25 cellular contexts compared by ENCODE assay signal in the genomic region with DNA sequence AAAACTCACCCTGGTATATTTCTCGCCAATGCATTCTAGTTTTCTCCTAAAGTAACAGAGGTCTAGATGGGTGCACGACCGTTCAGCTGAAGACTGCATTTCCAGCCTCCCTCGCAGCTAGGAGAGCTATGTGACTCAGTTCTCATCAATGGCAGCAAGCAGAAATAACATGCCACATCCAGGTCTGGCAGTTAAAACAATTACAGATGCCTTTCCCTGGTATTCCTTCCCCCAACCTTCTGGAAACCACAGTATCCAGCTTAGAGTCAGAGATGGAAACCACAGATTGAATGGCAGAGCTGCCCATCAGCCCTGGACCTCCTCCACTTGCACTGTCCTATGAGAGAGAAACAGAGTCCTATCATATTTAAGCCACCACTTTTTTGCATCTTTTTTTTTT. TPM values are rescaled to one million over a fixed set of nuclear protein-coding genes. Genes with fewer than 3 reads are reported as not detected.
A peak's percentile ranks its signal among the peaks of the same experiment; 100 is the strongest.
DNase-seq lines count a peak whose midpoint lies in the region; ATAC-seq lines count a peak whose summit lies in the region.
"Had no signal": no experiment of that assay in that cellular context is flagged by ENCODE, and none has a peak within 500 bp of the region (broad histone marks: within the 10 kb centered on the region; RNA-seq: fewer than 3 reads in every experiment).

No MANE protein-coding gene starts in this region.

- H3K27ac ChIP-seq in GM23248 (no peak overlapping the region), SJCRH30 (no peak overlapping the region)
- H3K27ac ChIP-seq: body of pancreas, neural progenitor cell, right lobe of liver had no signal

- in situ Hi-C loops in GM23248 (cut with MboI), result no loop called here

- H3K9me2 ChIP-seq in GM23248 (ENCODE audit: insufficient read depth), result no peaks in the 10 kb centered on the region

- peaks cover 5% of the 10 kb centered on the region; the same call in 1 of the 2 replicates for H3F3A ChIP-seq in GM23248 (ENCODE audit: insufficient read depth)

- WGBS in GM23248 (ENCODE audit: low coverage in 1 of 2, low lambda C conversion rate in 2 of 2, missing lambda C conversion rate in 2 of 2), 2 experiments, result 63 to 72% methylated on average over 4 of the region's 4 CpGs

- H3K9me3 ChIP-seq in GM23248 (ENCODE audit: low read depth), result no peaks in the 10 kb centered on the region
- H3K9me3 ChIP-seq in SJCRH30 (replicated peaks), result no peaks in the 10 kb centered on the region
- H3K9me3 ChIP-seq: body of pancreas, right lobe of liver had no signal

- H3K4me1 ChIP-seq in GM23248 (ENCODE audit: insufficient read depth) (no peaks in the 10 kb centered on the region), SJCRH30 (no peaks in the 10 kb centered on the region)

- no peak overlapping the region for H3K9ac ChIP-seq in GM23248
- H3K9ac ChIP-seq: neural progenitor cell had no signal

- DNase-seq in GM23248 (peak; percentile 40), RPMI7951 (ENCODE audit: low read depth) (peak; percentile 84), fibroblast of peridontal ligament (ENCODE audit: extremely low read depth) (peak; percentile 54), stromal cell of bone marrow (ENCODE audit: low read depth) (peak; percentile 26), left lobe of liver (ENCODE audit: low spot score) (no peak), SJCRH30 (no peak), NCI-H2029 treated with DMSO at 0.1 percent for 48 hours (lab: John Stamatoyannopoulos, UW) (no peak)
- DNase-seq: activated CD4-positive, alpha-beta T cell treated with anti-CD3 and anti-CD28 coated beads, Interleukin-2, amount 50 U/mL, for 4 hours; activated CD4-positive, CD25-positive, alpha-beta regulatory T cell; activated naive CD8-positive, alpha-beta T cell treated with anti-CD3 and anti-CD28 coated beads, Interleukin-2, amount 10 ng/mL, durations not matched to agents 7 days and 5 days; body of pancreas; CD4-positive, alpha-beta T cell; effector CD4-positive, alpha-beta T cell; H7; left cardiac atrium; NCI-H1105; NCI-H1930; NCI-H526; right lobe of liver; SIG-M5; stimulated activated CD4-positive, alpha-beta T cell treated with anti-CD3 and anti-CD28 coated beads, Interleukin-12 subunit alpha, Interleukin-12 subunit beta, amount 100 ng/mL, for 4 hours; stimulated activated naive CD4-positive, alpha-beta T cell had no signal

- H2AFZ ChIP-seq in GM23248, result no peak overlapping the region
- H2AFZ ChIP-seq: neural progenitor cell had no signal

- no peaks in the 10 kb centered on the region for H3K79me2 ChIP-seq in GM23248 (ENCODE audit: insufficient read depth)

- H3K27me3 ChIP-seq in GM23248 (replicated peaks; ENCODE audit: insufficient read depth) (no peaks in the 10 kb centered on the region), SJCRH30 (peaks cover 8% of the 10 kb centered on the region; the same call in 1 of the 2 replicates)

- ATAC-seq in left lobe of liver, result no peak
- ATAC-seq: activated T-helper 17 cell treated with anti-CD3 and anti-CD28 coated beads, Interleukin-2, amount 50 U/mL, for 72 hours; body of pancreas; left cardiac atrium; Panc1; right lobe of liver had no signal

- no peak overlapping the region for H3K4me3 ChIP-seq in GM23248
- no peak overlapping the region for H3K4me3 ChIP-seq in SJCRH30
- H3K4me3 ChIP-seq: body of pancreas, neural progenitor cell, right lobe of liver had no signal

- no peaks in the 10 kb centered on the region for H4K20me1 ChIP-seq in GM23248 (ENCODE audit: insufficient read depth)

- no peaks in the 10 kb centered on the region for H3K36me3 ChIP-seq in GM23248 (ENCODE audit: low read depth)
- no peaks in the 10 kb centered on the region for H3K36me3 ChIP-seq in SJCRH30
- H3K36me3 ChIP-seq: neural progenitor cell, right lobe of liver had no signal

- no peak overlapping the region for H3K4me2 ChIP-seq in GM23248 (ENCODE audit: unreplicated experiment)
- H3K4me2 ChIP-seq: neural progenitor cell had no signal

RNA-seq across cellular contexts. Expression of a gene that starts 4.8 kb away (rescaled TPM):
- total RNA-seq in GM23248 (2014; rRNA removed; shearing (Covaris generic)), result 2.9 and 6.7 TPM in 2 replicates
- polyA plus RNA-seq in GM23248 (2016; fragmentation: Nextera tagmentation; extraction: Ambion mirVana), result 3.3 and 4.5 TPM in 2 replicates
- 18.4 and 27.5 TPM in 2 replicates for total RNA-seq in RPMI7951 (2014; rRNA removed; shearing (Covaris generic))
- 1.0 TPM for total RNA-seq in left lobe of liver
- 2.5 and 2.8 TPM in 2 replicates for total RNA-seq in SJCRH30 (2014; rRNA removed; shearing (Covaris generic))

RNA-seq across cellular contexts. Expression of a gene that starts 22.7 kb away (rescaled TPM):
- total RNA-seq in GM23248 (2014; rRNA removed; shearing (Covaris generic)), result 334 and 355 TPM in 2 replicates
- 411 and 437 TPM in 2 replicates for polyA plus RNA-seq in GM23248 (2016; fragmentation: Nextera tagmentation; extraction: Ambion mirVana)
- 45.1 and 62.4 TPM in 2 replicates for total RNA-seq in RPMI7951 (2014; rRNA removed; shearing (Covaris generic))
- 29.1 TPM for total RNA-seq in left lobe of liver
- total RNA-seq in SJCRH30 (2014; rRNA removed; shearing (Covaris generic)), result 60.9 and 69.1 TPM in 2 replicates

Comparison
In these comparisons a context has a peak if more than half of its experiments do, and no peak if none do; other contexts are left out.
1. DNase-seq: peak in GM23248 (single experiment), RPMI7951 (single experiment), fibroblast of peridontal ligament (single experiment) and stromal cell of bone marrow (single experiment); none in left lobe of liver (single experiment), SJCRH30 (0 of 2) and NCI-H2029 treated with DMSO at 0.1 percent for 48 hours (single experiment).